ENCODE assay signal across 8 cellular contexts in genomic region chr3:53254810-53255359, GRCh38. TPM values are rescaled to one million over a fixed set of nuclear protein-coding genes. Genes with fewer than 3 reads are reported as not detected.
A peak's percentile ranks its signal among the peaks of the same experiment; 100 is the strongest.
DNase-seq lines count a peak whose midpoint lies in the region; ATAC-seq and TF ChIP-seq lines count a peak whose summit lies in the region.

No MANE protein-coding gene starts in this region.

- no peaks in the 10 kb centered on the region for H3K9me3 ChIP-seq in CD4-positive, alpha-beta T cell (ENCODE audit: control insufficient read depth, low read length)
- no peaks in the 10 kb centered on the region for H3K9me3 ChIP-seq in SU-DHL-6 (ENCODE audit: insufficient read depth, low read length)
- no peaks in the 10 kb centered on the region for H3K9me3 ChIP-seq in right atrium auricular region
- no peaks in the 10 kb centered on the region for H3K9me3 ChIP-seq in psoas muscle

- peak overlapping the region; percentile 80 for H3K27ac Mint-ChIP-seq in CD4-positive, alpha-beta T cell

- H3F3A ChIP-seq in SU-DHL-6 (ENCODE audit: insufficient read depth), result 0 out of 2 replicates have a peak, but pooled peaks cover 3% of the 10 kb centered on the region

- H3K27ac ChIP-seq in CD4-positive, alpha-beta T cell (ENCODE audit: low read depth, low read length), result peak overlapping the region; percentile 13
- H3K27ac ChIP-seq in SU-DHL-6 (ENCODE audit: low read depth, low read length) (peak overlapping the region; percentile 78), right atrium auricular region (peak overlapping the region; percentile 84 to 90), psoas muscle (peak overlapping the region; percentile 89)

- no peaks in the 10 kb centered on the region for H3K27me3 Mint-ChIP-seq in CD4-positive, alpha-beta T cell

- no peaks in the 10 kb centered on the region for H3K27me3 ChIP-seq in CD4-positive, alpha-beta T cell (ENCODE audit: control insufficient read depth, insufficient read depth, low read length)
- H3K27me3 ChIP-seq in SU-DHL-6 (ENCODE audit: low read length) (no peaks in the 10 kb centered on the region), right atrium auricular region (no peaks in the 10 kb centered on the region), psoas muscle (ENCODE audit: insufficient read depth in 3 of 3, low read length in 2 of 3) (no peaks in the 10 kb centered on the region)

- POLR2A ChIA-PET in CD4-positive, alpha-beta T cell (lab: Charles Lee), result interaction anchor here (0.8 to 2.9 kb wide), 3 partner anchors 20 to 154 kb away, joined by 3 to 18 read pairs (median 14); partner anchors contain the start of gene DCP1A

- ATAC-seq in CD4-positive, alpha-beta T cell (ENCODE audit: poor library complexity), result peak; percentile 37
- ATAC-seq in GM19372 (IDR thresholded peaks at IDR 0.05; ENCODE audit: low read depth, unreplicated experiment) (peak; percentile 45), HG03521 (IDR thresholded peaks at IDR 0.05; ENCODE audit: unreplicated experiment) (peak; percentile 22), psoas muscle (peak; percentile 67 to 82 (median 76)), HG03571 (IDR thresholded peaks at IDR 0.05; ENCODE audit: unreplicated experiment) (no peak)

- no peaks in the 10 kb centered on the region for H3K9me2 ChIP-seq in SU-DHL-6 (replicated peaks; ENCODE audit: insufficient read depth, low read length)

- peak overlapping the region; percentile 92 for H3K4me3 Mint-ChIP-seq in CD4-positive, alpha-beta T cell

- H3K9me3 Mint-ChIP-seq in CD4-positive, alpha-beta T cell, result no peaks in the 10 kb centered on the region

- TF ChIP-seq CTCF in CD4-positive, alpha-beta T cell (IDR thresholded peaks at IDR 0.05), result no peak
- no peak for TF ChIP-seq CTCF in SU-DHL-6 (IDR thresholded peaks at IDR 0.05; ENCODE audit: insufficient read depth, low read length, poor library complexity, severe bottlenecking)
- no peak for TF ChIP-seq CTCF in right atrium auricular region (IDR thresholded peaks at IDR 0.05)
- TF ChIP-seq CTCF in psoas muscle (IDR thresholded peaks at IDR 0.05), result no peak

- peaks cover 8% of the 10 kb centered on the region for H3K36me3 Mint-ChIP-seq in CD4-positive, alpha-beta T cell (ENCODE audit: low read depth)

- H3K9ac ChIP-seq in SU-DHL-6 (ENCODE audit: low read length), result peak overlapping the region; percentile 95

- H3K4me3 ChIP-seq in SU-DHL-6 (ENCODE audit: insufficient read depth, low read length, poor library complexity, severe bottlenecking) (peak overlapping the region; percentile 98), right atrium auricular region (peak overlapping the region; percentile 75 to 81), psoas muscle (peak overlapping the region; percentile 99)

- CTCF ChIA-PET in CD4-positive, alpha-beta T cell (lab: Charles Lee), result interaction anchor here (0.5 kb wide), 1 partner anchor 246 kb away, joined by 3 read pairs; no protein-coding TSS in a partner anchor

- peaks cover 44% of the 10 kb centered on the region for H3K4me1 Mint-ChIP-seq in CD4-positive, alpha-beta T cell (ENCODE audit: low read depth)

- H4K20me1 ChIP-seq in SU-DHL-6 (ENCODE audit: low read depth, low read length), result peaks cover 12% of the 10 kb centered on the region; the same call in 1 of the 2 replicates

- H3K4me1 ChIP-seq in right atrium auricular region, result peaks cover 0 to 61% of the 10 kb centered on the region in 2 donors
- peaks cover 49% of the 10 kb centered on the region for H3K4me1 ChIP-seq in psoas muscle

- peak; percentile 17 to 55 (median 30) for DNase-seq in CD4-positive, alpha-beta T cell
- peak in 42 of 58 donors; percentile 14 to 65 (median 35) for DNase-seq in anterior cingulate cortex (lab: John Stamatoyannopoulos, UW)
- no peak for DNase-seq in right atrium auricular region (ENCODE audit: low spot score)
- peak; percentile 69 to 82 for DNase-seq in psoas muscle

- H2AFZ ChIP-seq in SU-DHL-6 (ENCODE audit: low read depth, low read length, severe bottlenecking), result peak overlapping the region; percentile 44

- peaks cover 58% of the 10 kb centered on the region for H3K79me2 ChIP-seq in SU-DHL-6 (ENCODE audit: insufficient read depth, low read length)

- intact Hi-C loops in CD4-positive, alpha-beta T cell (cut with DNase I, micrococcal nuclease), result loop anchor here in 1 of 2 experiments (2.0 to 10.0 kb wide), 4 partner anchors 92 to 627 kb away; partner anchors contain the start of genes ACTR8, RFT1 and STIMATE
- intact Hi-C loops in psoas muscle (cut with DNase I), result no loop called here

- H3K4me2 ChIP-seq in SU-DHL-6 (ENCODE audit: low read depth, low read length, poor library complexity, severe bottlenecking), result peak overlapping the region; percentile 79

- H3K36me3 ChIP-seq in SU-DHL-6 (ENCODE audit: low read length) (no peaks in the 10 kb centered on the region), right atrium auricular region (no peaks in the 10 kb centered on the region), psoas muscle (ENCODE audit: insufficient read depth in 1 of 2, low read depth in 1 of 2) (no peaks in the 10 kb centered on the region)

- 2 to 12% (median 9%) methylated on average over 21 of the region's 21 CpGs for WGBS in psoas muscle, 3 donors

RNA-seq across cellular contexts. Expression of gene TKT, which starts 0.9 kb away (rescaled TPM):
- 100 to 1,000 TPM in 1 of 2 experiments, 10 to 100 TPM in 1; 91.5 to 103 TPM for total RNA-seq in CD4-positive, alpha-beta T cell
- total RNA-seq in right atrium auricular region, result 10 to 100 TPM; 48.8 to 62.8 TPM
- 10 to 100 TPM; 16.8 to 51.9 (median 21.2) TPM for total RNA-seq in psoas muscle
- 10 to 100 TPM; 10.5 to 25.6 (median 23.7) TPM for polyA plus RNA-seq in psoas muscle

Comparison
In these comparisons a context has a peak if more than half of its experiments do, and no peak if none do; other contexts are left out.
1. H3K27ac ChIP-seq: peak in every context shown above with its lines; median percentile 89 in psoas muscle; 87 in right atrium auricular region; 78 in SU-DHL-6; 13 in CD4-positive, alpha-beta T cell.